Comparison of ENCODE assay signal across 8 cellular contexts in genomic region chr22:35312198-35313059, GRCh38. TPM values are rescaled to one million over a fixed set of nuclear protein-coding genes. Genes with fewer than 3 reads are reported as not detected.
A peak's percentile ranks its signal among the peaks of the same experiment; 100 is the strongest.
DNase-seq lines count a peak whose midpoint lies in the region; ATAC-seq lines count a peak whose summit lies in the region.

No MANE protein-coding gene starts in this region.

- DNase-seq in GM04504 (ENCODE audit: low read depth): peak; percentile 63
- DNase-seq in RPMI7951 (ENCODE audit: low read depth): peak; percentile 56
- DNase-seq in posterior vena cava (ENCODE audit: low spot score): peak; percentile 38
- DNase-seq in effector CD4-positive, alpha-beta T cell: no peak
- DNase-seq in NCI-H345 (lab: John Stamatoyannopoulos, UW): no peak

- peak overlapping the region; percentile 73 to 98 for H3K27ac ChIP-seq in esophagus (ENCODE audit: low read depth in 2 of 2, low read length in 1 of 2)

- ATAC-seq in HG03025 (IDR thresholded peaks at IDR 0.05; ENCODE audit: low FRiP score, unreplicated experiment) (no peak), HG02870 (IDR thresholded peaks at IDR 0.05; ENCODE audit: unreplicated experiment) (no peak)

- intact Hi-C loops in posterior vena cava (cut with DNase I): no loop called here

- no peak overlapping the region for H3K4me3 ChIP-seq in esophagus (ENCODE audit: low read depth in 1 of 2, low read length in 2 of 2)

- H3K4me1 ChIP-seq in esophagus (ENCODE audit: control insufficient read depth in 2 of 2, insufficient read depth in 2 of 2, low read length in 1 of 2): peaks cover 15 to 39% of the 10 kb centered on the region in 2 donors

- H3K36me3 ChIP-seq in esophagus (ENCODE audit: control insufficient read depth in 2 of 2, insufficient read depth in 2 of 2, low read length in 1 of 2): peaks cover 0 to 9% of the 10 kb centered on the region in 2 donors

- WGBS in esophagus, 2 donors: 64 to 69% methylated on average over 13 of the region's 13 CpGs

- no peaks in the 10 kb centered on the region for H3K27me3 ChIP-seq in esophagus (ENCODE audit: control insufficient read depth in 1 of 2, insufficient read depth in 2 of 2, low read length in 2 of 2)

- no peaks in the 10 kb centered on the region for H3K9me3 ChIP-seq in esophagus (ENCODE audit: control insufficient read depth in 2 of 2, insufficient read depth in 1 of 2, low read depth in 1 of 2, low read length in 1 of 2)

RNA-seq across cellular contexts. Expression of gene TOM1, which starts 12.7 kb away (rescaled TPM):
- total RNA-seq in RPMI7951 (2014; rRNA removed; shearing (Covaris generic)): 17.2 and 19.7 TPM in 2 replicates
- 10 to 100 TPM; 86.4 to 88.0 TPM for polyA plus RNA-seq in esophagus
- 10 to 100 TPM; 32.1 to 34.0 TPM for total RNA-seq in posterior vena cava

RNA-seq across cellular contexts. Expression of gene HMGXB4, which starts 55.1 kb away (rescaled TPM):
- total RNA-seq in RPMI7951 (2014; rRNA removed; shearing (Covaris generic)): 11.3 and 16.7 TPM in 2 replicates
- 1 to 10 TPM; 6.8 to 7.1 TPM for polyA plus RNA-seq in esophagus
- 10 to 100 TPM; 15.1 to 16.1 TPM for total RNA-seq in posterior vena cava

Comparison
In these comparisons a context has a peak if more than half of its experiments do, and no peak if none do; other contexts are left out.
1. DNase-seq: peak in GM04504 (single experiment), RPMI7951 (single experiment) and posterior vena cava (single experiment); none in effector CD4-positive, alpha-beta T cell (single experiment) and NCI-H345 (single experiment).